23 cellular contexts compared by ENCODE assay signal in genomic region chr14:103312006-103312635, GRCh38. TPM values are rescaled to one million over a fixed set of nuclear protein-coding genes. Genes with fewer than 3 reads are reported as not detected.
DNase-seq lines count a peak whose midpoint lies in the region; ATAC-seq, FAIRE-seq and TF ChIP-seq lines count a peak whose summit lies in the region.
"Had no signal": no experiment of that assay in that cellular context is flagged by ENCODE, and none has a peak within 500 bp of the region (broad histone marks: within the 10 kb centered on the region; RNA-seq: fewer than 3 reads in every experiment).

No MANE protein-coding gene starts in this region.

- H3K4me2 ChIP-seq in H1 (ENCODE audit: insufficient read depth in 1 of 2, low read depth in 2 of 2, low read length in 2 of 2) (no peak overlapping the region), neural progenitor cell (no peak overlapping the region)
- H3K4me2 ChIP-seq: A549 had no signal

- no peak for TF ChIP-seq POLR2A in H1 (IDR thresholded peaks at IDR 0.05; ENCODE audit: control extremely low read depth in 1 of 2, low read depth in 2 of 2, low read length in 2 of 2)
- no peak for TF ChIP-seq POLR2A in prostate gland (IDR thresholded peaks at IDR 0.05)

- H3K4me3 ChIP-seq in H1 (ENCODE audit: extremely low read depth in 1 of 4, insufficient read depth in 2 of 4, low read depth in 3 of 4, low read length in 4 of 4) (no peak overlapping the region), neural progenitor cell (no peak overlapping the region), prostate gland (no peak overlapping the region)
- H3K4me3 ChIP-seq: A549 had no signal

- CTCF ChIA-PET in H1 (lab: Charles Lee; ENCODE audit: partially characterized antibody) = interaction anchor here (0.9 to 2.5 kb wide), 6 partner anchors 9 to 234 kb away, joined by 3 to 13 read pairs (median 3); no protein-coding TSS in a partner anchor

- H3K4ac ChIP-seq in H1 (replicated peaks; ENCODE audit: insufficient read length, low read depth, low read length) = no peak overlapping the region

- intact Hi-C loops in natural killer cell (cut with micrococcal nuclease) = no loop called here
- intact Hi-C loops in prostate gland (cut with DNase I) = no loop called here

- DNase-seq in natural killer cell treated with Interleukin-12 subunit alpha and Interleukin-12 subunit beta and Interleukin-15 and Interleukin-18, amount 100 ng/mL, for 72 hours (ENCODE audit: low spot score) = peak; percentile 53
- no peak for DNase-seq in natural killer cell
- no peak for DNase-seq in H1 (ENCODE audit: low read depth in 1 of 2, low spot score in 2 of 2)
- no peak for DNase-seq in neural progenitor cell (ENCODE audit: low spot score)
- no peak for DNase-seq in activated naive CD4-positive, alpha-beta T cell treated with Interleukin-2 at 50 U/mL for 16 hours
- DNase-seq in NCI-H1930 (lab: John Stamatoyannopoulos, UW) = no peak
- no peak for DNase-seq in prostate gland (ENCODE audit: low spot score)
- DNase-seq: CD4-positive, CD25-positive, alpha-beta regulatory T cell; COR-L47; DMS 273 treated with DMSO at 0.1 percent for 48 hours; DMS79 treated with DMSO at 0.1 percent for 48 hours; HCEC 1CT; KBM-7; MM.1S; NCI-H1092; NCI-H1436; NCI-H2029 treated with DMSO at 0.1 percent for 48 hours; NCI-H226; NCI-H510A treated with DMSO at 0.1 percent for 48 hours; NCI-H748 treated with DMSO at 0.1 percent for 48 hours had no signal

- no peak for TF ChIP-seq RAD21 in H1 (IDR thresholded peaks at IDR 0.05 in 1 of 2, conservative IDR thresholded peaks at IDR 0.05 in 1 of 2; ENCODE audit: low read depth in 2 of 2, low read length in 2 of 2)

- H3K4me1 ChIP-seq in H1 (replicated peaks in 1 of 4; ENCODE audit: control insufficient read depth in 3 of 4, insufficient read depth in 4 of 4, low read length in 3 of 4) = peaks cover 0 to 8% (median 3%) of the 10 kb centered on the region in 4 experiments; a peak in 6 of 7 replicates
- H3K4me1 ChIP-seq in neural progenitor cell = peaks cover under 1% of the 10 kb centered on the region
- no peaks in the 10 kb centered on the region for H3K4me1 ChIP-seq in prostate gland (replicated peaks)
- H3K4me1 ChIP-seq: A549 had no signal

- no peak overlapping the region; the same call in 1 of the 2 replicates for H2BK5ac ChIP-seq in H1 (ENCODE audit: low read depth, low read length)

- H3K9me3 ChIP-seq in H1 (ENCODE audit: insufficient read depth in 2 of 2, low read depth in 1 of 2, low read length in 1 of 2) (no peaks in the 10 kb centered on the region), neural progenitor cell (ENCODE audit: low read depth) (no peaks in the 10 kb centered on the region), prostate gland (no peaks in the 10 kb centered on the region)
- H3K9me3 ChIP-seq: A549 had no signal

- H3K23ac ChIP-seq in H1 (ENCODE audit: insufficient read length) = no peak overlapping the region

- H3K9ac ChIP-seq in H1 (replicated peaks in 1 of 4; ENCODE audit: extremely low read depth in 1 of 4, low read depth in 3 of 4, low read length in 3 of 4) (no peak overlapping the region), neural progenitor cell (no peak overlapping the region)

- no peaks in the 10 kb centered on the region for H3K23me2 ChIP-seq in H1 (ENCODE audit: low read depth, low read length)

- no peak overlapping the region for H3K56ac ChIP-seq in H1 (replicated peaks; ENCODE audit: insufficient read length, low read depth, low read length)

- no peak overlapping the region for H2BK120ac ChIP-seq in H1 (replicated peaks; ENCODE audit: low read depth, low read length)

- 95% methylated on average over 12 of the region's 14 CpGs; no CpG with 5 or more reads in 1 of the 2 experiments for WGBS in H1 (ENCODE audit: extremely low coverage in 1 of 2, insufficient coverage in 1 of 2, insufficient read length in 1 of 2, insufficient replicate concordance in 2 of 2, low coverage in 1 of 2, low lambda C conversion rate in 2 of 2, missing lambda C conversion rate in 1 of 2), 2 experiments
- WGBS in prostate gland = 91% methylated on average over 12 of the region's 14 CpGs

- 0 out of 2 replicates have a peak overlapping the region, but pooled peaks have one; percentile 46 for H2BK15ac ChIP-seq in H1 (ENCODE audit: low read length)

- H3K4me1 Mint-ChIP-seq in natural killer cell treated with Interleukin-12 subunit alpha and Interleukin-12 subunit beta and Interleukin-15 and Interleukin-18, amount 100 ng/mL, for 72 hours (ENCODE audit: low read depth in 2 of 2) = no peaks in the 10 kb centered on the region
- H3K4me1 Mint-ChIP-seq in natural killer cell = no peaks in the 10 kb centered on the region
- peaks cover 5% of the 10 kb centered on the region for H3K4me1 Mint-ChIP-seq in neural progenitor cell
- H3K4me1 Mint-ChIP-seq: CD4-positive, CD25-positive, alpha-beta regulatory T cell had no signal

- TF ChIP-seq EP300 in H1 (IDR thresholded peaks at IDR 0.05; ENCODE audit: borderline replicate concordance in 1 of 2, low read depth in 2 of 2, low read length in 2 of 2) = no peak

- H4K20me1 ChIP-seq in H1 (replicated peaks in 1 of 2; ENCODE audit: control insufficient read depth in 1 of 2, insufficient read depth in 2 of 2, low read length in 2 of 2) (no peaks in the 10 kb centered on the region), neural progenitor cell (ENCODE audit: low read depth) (no peaks in the 10 kb centered on the region)

- no peak overlapping the region for H2BK20ac ChIP-seq in H1 (ENCODE audit: low read length)

- no peaks in the 10 kb centered on the region for H3K79me1 ChIP-seq in H1 (ENCODE audit: low read depth, low read length)

- no peak overlapping the region for H4K5ac ChIP-seq in H1 (ENCODE audit: insufficient read length, low read depth, low read length)

- H3K27ac ChIP-seq in H1 (ENCODE audit: low read depth, low read length) (no peak overlapping the region), neural progenitor cell (no peak overlapping the region), prostate gland (no peak overlapping the region)
- H3K27ac ChIP-seq: A549, HL-60, RWPE1 had no signal

- no peaks in the 10 kb centered on the region for H3K79me2 ChIP-seq in H1 (ENCODE audit: control insufficient read depth in 1 of 2, insufficient read depth in 2 of 2, low read length in 2 of 2)
- H3K79me2 ChIP-seq in neural progenitor cell (ENCODE audit: low read depth) = no peaks in the 10 kb centered on the region

- H3K14ac ChIP-seq in H1 (ENCODE audit: insufficient read length) = no peak overlapping the region

- H3K36me3 ChIP-seq in H1 (ENCODE audit: control insufficient read depth in 2 of 4, insufficient read depth in 4 of 4, low read length in 3 of 4) (no peaks in the 10 kb centered on the region), neural progenitor cell (no peaks in the 10 kb centered on the region), prostate gland (no peaks in the 10 kb centered on the region)

- H3K9me3 Mint-ChIP-seq in natural killer cell treated with Interleukin-12 subunit alpha and Interleukin-12 subunit beta and Interleukin-15 and Interleukin-18, amount 100 ng/mL, for 72 hours = no peaks in the 10 kb centered on the region
- no peaks in the 10 kb centered on the region for H3K9me3 Mint-ChIP-seq in natural killer cell
- peaks cover 2% of the 10 kb centered on the region for H3K9me3 Mint-ChIP-seq in neural progenitor cell

- peak overlapping the region; percentile 50; the same call in 1 of the 2 replicates for H2BK12ac ChIP-seq in H1 (ENCODE audit: low read depth, low read length)

- no peak for TF ChIP-seq CTCF in natural killer cell (IDR thresholded peaks at IDR 0.05)
- no peak for TF ChIP-seq CTCF in H1 (IDR thresholded peaks at IDR 0.05; ENCODE audit: control extremely low read depth in 1 of 3, insufficient read depth in 1 of 3, low read depth in 1 of 3, low read length in 3 of 3)
- TF ChIP-seq CTCF in neural progenitor cell (IDR thresholded peaks at IDR 0.05) = no peak
- TF ChIP-seq CTCF in prostate gland (IDR thresholded peaks at IDR 0.05) = no peak

- H2AFZ ChIP-seq in H1 (ENCODE audit: low read length) (no peak overlapping the region), neural progenitor cell (replicated peaks) (no peak overlapping the region)

- no peak overlapping the region for H2AK5ac ChIP-seq in H1 (ENCODE audit: low read depth, low read length)

- no peak for ATAC-seq in natural killer cell treated with Interleukin-12 subunit alpha and Interleukin-12 subunit beta and Interleukin-15 and Interleukin-18, amount 100 ng/mL, for 72 hours
- ATAC-seq in natural killer cell = no peak
- ATAC-seq: A549 had no signal

- no peak for FAIRE-seq in H1 (lab: Jason Lieb, UNC)
- FAIRE-seq: A549 had no signal

- peak overlapping the region; percentile 80 for H4K91ac ChIP-seq in H1 (replicated peaks; ENCODE audit: insufficient read length, low read length)

- no peaks in the 10 kb centered on the region for H3F3A ChIP-seq in neural progenitor cell (ENCODE audit: low read depth)

- H3K27ac Mint-ChIP-seq in natural killer cell treated with Interleukin-12 subunit alpha and Interleukin-12 subunit beta and Interleukin-15 and Interleukin-18, amount 100 ng/mL, for 72 hours = no peak overlapping the region
- H3K27ac Mint-ChIP-seq in natural killer cell = no peak overlapping the region
- peak overlapping the region; percentile 22 for H3K27ac Mint-ChIP-seq in neural progenitor cell
- H3K27ac Mint-ChIP-seq: CD4-positive, CD25-positive, alpha-beta regulatory T cell had no signal

- no peak overlapping the region; the same call in 1 of the 2 replicates for H3K18ac ChIP-seq in H1 (ENCODE audit: extremely low read depth, low read length)

- no peak overlapping the region for H3K4me3 Mint-ChIP-seq in natural killer cell treated with Interleukin-12 subunit alpha and Interleukin-12 subunit beta and Interleukin-15 and Interleukin-18, amount 100 ng/mL, for 72 hours
- no peak overlapping the region for H3K4me3 Mint-ChIP-seq in natural killer cell
- no peak overlapping the region for H3K4me3 Mint-ChIP-seq in neural progenitor cell
- H3K4me3 Mint-ChIP-seq: CD4-positive, CD25-positive, alpha-beta regulatory T cell had no signal

- POLR2A ChIA-PET in H1 (lab: Charles Lee; ENCODE audit: partially characterized antibody) = interaction anchor here (1.5 to 6.0 kb wide), 2 partner anchors 23 to 28 kb away, joined by 3 to 37 read pairs; partner anchors contain the start of gene EIF5

- no peaks in the 10 kb centered on the region for H3K27me3 ChIP-seq in H1 (replicated peaks in 1 of 4; ENCODE audit: control insufficient read depth in 3 of 4, extremely low read depth in 1 of 4, insufficient read depth in 3 of 4, low read length in 3 of 4)
- no peaks in the 10 kb centered on the region for H3K27me3 ChIP-seq in neural progenitor cell
- no peaks in the 10 kb centered on the region for H3K27me3 ChIP-seq in prostate gland (replicated peaks; ENCODE audit: insufficient read depth)

- no peaks in the 10 kb centered on the region for H3K36me3 Mint-ChIP-seq in natural killer cell treated with Interleukin-12 subunit alpha and Interleukin-12 subunit beta and Interleukin-15 and Interleukin-18, amount 100 ng/mL, for 72 hours
- H3K36me3 Mint-ChIP-seq in natural killer cell = no peaks in the 10 kb centered on the region
- no peaks in the 10 kb centered on the region for H3K36me3 Mint-ChIP-seq in neural progenitor cell
- H3K36me3 Mint-ChIP-seq: CD4-positive, CD25-positive, alpha-beta regulatory T cell had no signal

- H4K8ac ChIP-seq in H1 (ENCODE audit: extremely low read depth, insufficient read depth, low read length) = no peak overlapping the region

- peaks cover 9 to 30% of the 10 kb centered on the region in 2 donors for H3K27me3 Mint-ChIP-seq in natural killer cell treated with Interleukin-12 subunit alpha and Interleukin-12 subunit beta and Interleukin-15 and Interleukin-18, amount 100 ng/mL, for 72 hours
- H3K27me3 Mint-ChIP-seq in natural killer cell (ENCODE audit: low read depth in 2 of 2) (peaks cover 0 to 4% of the 10 kb centered on the region in 2 donors), neural progenitor cell (ENCODE audit: insufficient read depth, low read depth) (peaks cover 7% of the 10 kb centered on the region)

RNA-seq across cellular contexts. Expression of gene EIF5, which starts 21.9 kb away (rescaled TPM):
- total RNA-seq in natural killer cell treated with Interleukin-12 subunit alpha and Interleukin-12 subunit beta and Interleukin-15 and Interleukin-18, amount 100 ng/mL, for 72 hours = 100 to 1,000 TPM; 246 to 316 TPM
- 100 to 1,000 TPM; 498 to 670 (median 594) TPM for total RNA-seq in natural killer cell
- total RNA-seq in H1 (2021; fragmentation: NEBNext Ultra II Directional; extraction: Animal tissue kit (Norgen Biotek cat#: 25700)) = 323 and 328 TPM in 2 replicates
- polyA plus RNA-seq in H1 (2011; rRNA removed) = 179 and 184 TPM in 2 replicates
- 254 TPM for polyA plus RNA-seq in H1 (2011; cell fraction: cytosol; rRNA removed)
- polyA plus RNA-seq in H1 (2011; cell fraction: nucleus; rRNA removed) = 169 TPM
- polyA plus RNA-seq in H1 (2012, experiment 1 of 2) = 243 to 415 TPM (median 345 TPM) in 4 replicates
- 24.0 TPM for polyA plus RNA-seq in H1 (2012, experiment 2 of 2)
- 314 TPM for polyA plus RNA-seq in H1 (2013, experiment 1 of 2)
- polyA plus RNA-seq in H1 (2013, experiment 2 of 2) = 325 TPM
- polyA minus RNA-seq in H1 (2011; rRNA and poly(A)+ RNA removed) = 277 and 334 TPM in 2 replicates
- polyA minus RNA-seq in H1 (2011; cell fraction: cytosol; rRNA and poly(A)+ RNA removed) = 213 TPM
- polyA minus RNA-seq in H1 (2011; cell fraction: nucleus; rRNA and poly(A)+ RNA removed) = 361 TPM
- 216 and 257 TPM in 2 replicates for total RNA-seq in neural progenitor cell (ENCODE audit: low replicate concordance)
- total RNA-seq in prostate gland = 100 to 1,000 TPM; 205 to 268 TPM
